ENCODE assay signal across 18 cellular contexts in genomic region chrX:40080896-40081678, GRCh38.
"Had no signal": no experiment of that assay in that cellular context is flagged by ENCODE, and none has a peak within 500 bp of the region (broad histone marks: within the 10 kb centered on the region; RNA-seq: fewer than 3 reads in every experiment).

No MANE protein-coding gene starts in this region.

- ATAC-seq: stimulated activated naive CD8-positive, alpha-beta T cell treated with anti-CD3 and anti-CD28 coated beads, Interleukin-15, amount 100 ng/mL, for 72 hours; T-cell had no signal

- H3K9me3 ChIP-seq: esophagus muscularis mucosa, psoas muscle, sigmoid colon, spleen, testis, upper lobe of right lung had no signal

- H3K27ac ChIP-seq: esophagus muscularis mucosa, psoas muscle, SK-N-MC, spleen, testis, upper lobe of right lung had no signal

- H3K27me3 ChIP-seq: sigmoid colon, testis, upper lobe of right lung had no signal

- FAIRE-seq: colon had no signal

- H3K27ac Mint-ChIP-seq: activated CD4-positive, alpha-beta memory T cell treated with anti-CD3 and anti-CD28 coated beads, Interleukin-2, amount 10 ng/mL, durations not matched to agents 7 days and 5 days; activated naive CD4-positive, alpha-beta T cell treated with anti-CD3 and anti-CD28 coated beads, Interleukin-2, amount 10 ng/mL, durations not matched to agents 7 days and 5 days; activated T-cell treated with anti-CD3 and anti-CD28 coated beads, Interleukin-2, amount 50 U/mL, for 24 hours; stimulated activated naive CD8-positive, alpha-beta T cell treated with anti-CD3 and anti-CD28 coated beads, Interleukin-15, amount 100 ng/mL, for 72 hours had no signal

- H3K9me3 Mint-ChIP-seq: activated CD4-positive, alpha-beta memory T cell treated with anti-CD3 and anti-CD28 coated beads, Interleukin-2, amount 10 ng/mL, durations not matched to agents 7 days and 5 days; activated naive CD4-positive, alpha-beta T cell treated with anti-CD3 and anti-CD28 coated beads, Interleukin-2, amount 10 ng/mL, durations not matched to agents 7 days and 5 days; activated T-cell treated with anti-CD3 and anti-CD28 coated beads, Interleukin-2, amount 50 U/mL, for 24 hours; stimulated activated naive CD8-positive, alpha-beta T cell treated with anti-CD3 and anti-CD28 coated beads, Interleukin-15, amount 100 ng/mL, for 72 hours; T-cell had no signal

- DNase-seq: activated CD4-positive, alpha-beta memory T cell treated with anti-CD3 and anti-CD28 coated beads, Interleukin-2, amount 10 ng/mL, durations not matched to agents 7 days and 5 days; activated naive CD4-positive, alpha-beta T cell treated with anti-CD3 and anti-CD28 coated beads, Interleukin-2, amount 10 ng/mL, durations not matched to agents 7 days and 5 days; activated T-cell treated with anti-CD3 and anti-CD28 coated beads, Interleukin-2, amount 50 U/mL, for 24 hours; hippocampal formation; naive B cell; nucleus accumbens; psoas muscle; sigmoid colon; spleen; stimulated activated naive CD8-positive, alpha-beta T cell treated with anti-CD3 and anti-CD28 coated beads, Interleukin-15, amount 100 ng/mL, for 72 hours; T-cell; T1000; testis; upper lobe of right lung had no signal

- H3K4me3 Mint-ChIP-seq: activated CD4-positive, alpha-beta memory T cell treated with anti-CD3 and anti-CD28 coated beads, Interleukin-2, amount 10 ng/mL, durations not matched to agents 7 days and 5 days; activated naive CD4-positive, alpha-beta T cell treated with anti-CD3 and anti-CD28 coated beads, Interleukin-2, amount 10 ng/mL, durations not matched to agents 7 days and 5 days; activated T-cell treated with anti-CD3 and anti-CD28 coated beads, Interleukin-2, amount 50 U/mL, for 24 hours had no signal

- H3K27me3 Mint-ChIP-seq: activated CD4-positive, alpha-beta memory T cell treated with anti-CD3 and anti-CD28 coated beads, Interleukin-2, amount 10 ng/mL, durations not matched to agents 7 days and 5 days; activated naive CD4-positive, alpha-beta T cell treated with anti-CD3 and anti-CD28 coated beads, Interleukin-2, amount 10 ng/mL, durations not matched to agents 7 days and 5 days; stimulated activated naive CD8-positive, alpha-beta T cell treated with anti-CD3 and anti-CD28 coated beads, Interleukin-15, amount 100 ng/mL, for 72 hours had no signal

- H3K36me3 Mint-ChIP-seq: naive B cell had no signal

- H3K4me3 ChIP-seq: esophagus muscularis mucosa, lung, psoas muscle, sigmoid colon, SK-N-MC, spleen, testis, upper lobe of right lung had no signal

- H3K36me3 ChIP-seq: sigmoid colon had no signal
